12 cellular contexts compared by ENCODE assay signal in the genomic region with DNA sequence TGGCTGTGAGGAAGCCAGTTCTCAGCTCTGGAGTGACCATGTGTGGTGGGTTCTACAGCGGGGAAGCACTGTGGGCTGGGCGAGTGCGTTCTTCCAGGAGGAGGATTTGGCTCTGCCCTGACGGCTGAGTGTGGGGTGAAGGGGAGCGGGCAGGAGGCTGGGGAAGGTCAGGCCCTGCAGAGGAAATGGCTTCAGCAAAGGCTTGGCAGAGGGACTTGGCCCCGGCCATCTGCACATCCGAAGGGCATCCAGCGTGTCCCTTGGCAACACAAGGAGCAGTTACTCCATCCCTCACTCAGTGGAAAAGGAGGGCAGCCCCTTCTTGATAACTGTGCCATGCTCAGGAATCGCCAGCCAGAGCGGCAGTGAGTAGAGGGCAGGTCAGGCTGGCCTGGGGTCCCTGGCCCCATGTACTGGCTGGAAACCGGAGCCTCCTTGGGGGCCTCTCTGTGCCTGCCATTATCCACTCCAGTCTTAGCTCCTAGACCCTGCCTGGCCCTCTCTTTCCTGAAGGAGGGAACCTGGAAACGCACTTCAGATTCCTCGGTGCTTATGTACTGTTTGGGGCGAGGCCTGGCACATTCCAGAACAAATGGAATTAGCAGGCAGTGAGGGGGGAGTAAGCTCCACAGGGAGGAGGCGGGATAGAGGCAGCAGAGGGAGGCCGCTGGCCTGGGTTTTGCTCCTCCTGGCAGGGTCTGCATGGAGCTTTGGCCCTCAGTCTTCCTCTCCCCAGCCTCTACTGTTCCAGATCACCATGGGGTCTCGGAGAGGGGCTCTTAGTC.
A peak's percentile ranks its signal among the peaks of the same experiment; 100 is the strongest.
DNase-seq lines count a peak whose midpoint lies in the region; ATAC-seq and TF ChIP-seq lines count a peak whose summit lies in the region.
"Had no signal": no experiment of that assay in that cellular context is flagged by ENCODE, and none has a peak within 500 bp of the region (broad histone marks: within the 10 kb centered on the region; RNA-seq: fewer than 3 reads in every experiment).

No MANE protein-coding gene starts in this region.

- no peaks in the 10 kb centered on the region for H3K9me3 ChIP-seq in ascending aorta
- no peaks in the 10 kb centered on the region for H3K9me3 ChIP-seq in left ventricle myocardium inferior (replicated peaks)
- no peaks in the 10 kb centered on the region for H3K9me3 ChIP-seq in prostate gland
- H3K9me3 ChIP-seq: BLaER1 had no signal

- DNase-seq in AG20443 (ENCODE audit: low spot score), result peak; percentile 90
- peak in 1 of 2 donors; percentile 85 for DNase-seq in ascending aorta (ENCODE audit: low spot score in 2 of 2)
- no peak for DNase-seq in left ventricle myocardium inferior
- no peak for DNase-seq in prostate gland (ENCODE audit: low spot score)
- no peak for DNase-seq in SK-N-DZ (ENCODE audit: low spot score)
- no peak for DNase-seq in germinal center (ENCODE audit: low spot score)
- DNase-seq in cortex of kidney (lab: John Stamatoyannopoulos, UW), result no peak
- DNase-seq: activated CD4-positive, CD25-positive, alpha-beta regulatory T cell; activated gamma-delta T cell treated with Interleukin-2 at 50 U/mL for 16 hours; naive B cell had no signal

- intact Hi-C loops in ascending aorta (cut with DNase I), result no loop called here
- intact Hi-C loops in left ventricle myocardium inferior (cut with micrococcal nuclease), result no loop called here
- intact Hi-C loops in prostate gland (cut with DNase I), result no loop called here

- no peak for TF ChIP-seq POLR2A in prostate gland (IDR thresholded peaks at IDR 0.05)

- ATAC-seq in GM21423 (IDR thresholded peaks at IDR 0.05; ENCODE audit: unreplicated experiment), result no peak

- no peaks in the 10 kb centered on the region for H3K36me3 ChIP-seq in ascending aorta
- H3K36me3 ChIP-seq in left ventricle myocardium inferior, result no peaks in the 10 kb centered on the region
- no peaks in the 10 kb centered on the region for H3K36me3 ChIP-seq in prostate gland
- H3K36me3 ChIP-seq: BLaER1 had no signal

- peak overlapping the region; percentile 85 to 88 for H3K27ac ChIP-seq in ascending aorta
- peak overlapping the region; percentile 80 for H3K27ac ChIP-seq in left ventricle myocardium inferior (replicated peaks)
- H3K27ac ChIP-seq in prostate gland, result peak overlapping the region; percentile 9 to 48
- H3K27ac ChIP-seq: BLaER1 had no signal

- H3K27me3 ChIP-seq in ascending aorta (no peaks in the 10 kb centered on the region), left ventricle myocardium inferior (ENCODE audit: low read depth) (no peaks in the 10 kb centered on the region), prostate gland (replicated peaks; ENCODE audit: insufficient read depth) (no peaks in the 10 kb centered on the region)
- H3K27me3 ChIP-seq: BLaER1 had no signal

- WGBS in prostate gland, result 52% methylated on average over 17 of the region's 17 CpGs

- H3K4me3 ChIP-seq in ascending aorta (peak overlapping the region in 1 of 2 donors; percentile 16), left ventricle myocardium inferior (no peak overlapping the region), prostate gland (no peak overlapping the region)
- H3K4me3 ChIP-seq: BLaER1 had no signal

- H3K4me1 ChIP-seq in ascending aorta (peaks cover 13 to 36% of the 10 kb centered on the region in 2 donors), left ventricle myocardium inferior (peaks cover 47% of the 10 kb centered on the region), prostate gland (replicated peaks) (no peaks in the 10 kb centered on the region)

- TF ChIP-seq CTCF in ascending aorta (IDR thresholded peaks at IDR 0.05) (no peak), left ventricle myocardium inferior (IDR thresholded peaks at IDR 0.05; ENCODE audit: borderline replicate concordance) (no peak), prostate gland (IDR thresholded peaks at IDR 0.05) (no peak)

Comparison
In these comparisons a context has a peak if more than half of its experiments do, and no peak if none do; other contexts are left out.
1. H3K27ac ChIP-seq: peak in every context shown above with its lines; median percentile 86 in ascending aorta; 80 in left ventricle myocardium inferior; 28 in prostate gland.